In the genomic region with DNA sequence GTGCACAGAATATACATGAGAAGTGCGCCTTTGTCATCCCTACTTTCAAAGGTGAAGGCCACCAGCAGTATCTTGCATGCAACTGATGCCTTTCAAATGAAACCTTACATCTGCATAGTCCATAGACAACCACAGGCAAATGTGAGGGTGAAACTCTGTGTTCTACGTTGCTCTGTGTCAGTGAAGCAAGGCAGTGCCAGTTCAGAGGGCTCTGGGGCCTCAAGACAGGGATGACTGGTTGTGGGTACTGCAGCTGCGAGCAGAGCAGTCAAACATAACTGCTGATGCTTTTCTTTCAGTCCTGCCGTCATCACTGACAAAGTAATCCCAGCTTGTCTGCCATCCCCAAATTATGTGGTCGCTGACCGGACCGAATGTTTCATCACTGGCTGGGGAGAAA, we compare ENCODE assay signal across 11 cellular contexts. TPM values are rescaled to one million over a fixed set of nuclear protein-coding genes. Genes with fewer than 3 reads are reported as not detected.
DNase-seq lines count a peak whose midpoint lies in the region; ATAC-seq and TF ChIP-seq lines count a peak whose summit lies in the region.
"Not testable (repeated sequence)": the region's sequence is repeated elsewhere in the genome, so short reads cannot be mapped to it uniquely, and the experiment has no call there.
"Had no signal": no experiment of that assay in that cellular context is flagged by ENCODE, and none has a peak within 500 bp of the region (broad histone marks: within the 10 kb centered on the region; RNA-seq: fewer than 3 reads in every experiment).

No MANE protein-coding gene starts in this region.

- peak overlapping the region; percentile 63; the same call in 1 of the 2 replicates for H3K27ac ChIP-seq in OCI-LY3 (ENCODE audit: low read length)
- not testable (repeated sequence) for H3K27ac ChIP-seq in neuronal stem cell (replicated peaks; ENCODE audit: low read length)

- H3K18ac ChIP-seq in neuronal stem cell (ENCODE audit: low read length) = not testable (repeated sequence)

- H2BK12ac ChIP-seq in neuronal stem cell (ENCODE audit: low read length) = not testable (repeated sequence)

- H3K79me1 ChIP-seq in neuronal stem cell (ENCODE audit: low read depth, low read length) = not testable (repeated sequence)

- not testable (repeated sequence) for H4K20me1 ChIP-seq in OCI-LY3 (ENCODE audit: insufficient read depth, low read length)

- not testable (repeated sequence) for H2AFZ ChIP-seq in OCI-LY3 (ENCODE audit: low read depth, low read length); neuronal stem cell (ENCODE audit: low read length)

- not testable (repeated sequence) for H2BK5ac ChIP-seq in neuronal stem cell (ENCODE audit: low read length)

- peak; percentile 86 for DNase-seq in GM12864 (ENCODE audit: low read depth)
- DNase-seq in neuronal stem cell (ENCODE audit: low spot score) = not testable (repeated sequence)

- H3K14ac ChIP-seq in neuronal stem cell (ENCODE audit: low read length) = not testable (repeated sequence)

- H3K36me3 ChIP-seq in OCI-LY3 (replicated peaks; ENCODE audit: low read depth, low read length); neuronal stem cell (replicated peaks in 1 of 2; ENCODE audit: control insufficient read depth in 2 of 2, insufficient read depth in 2 of 2, low read length in 2 of 2): not testable (repeated sequence)

- no CpG with 5 or more reads among the region's 7 CpGs for WGBS in neuronal stem cell (ENCODE audit: extremely low coverage in 2 of 2, insufficient read length in 2 of 2, insufficient replicate concordance in 1 of 2), 2 donors

- H3K4ac ChIP-seq in neuronal stem cell (ENCODE audit: low read length) = not testable (repeated sequence)

- not testable (repeated sequence) for H3K4me3 ChIP-seq in GM12864 (ENCODE audit: low read depth, low read length); OCI-LY3 (ENCODE audit: low read length)
- H3K4me3 ChIP-seq in neuronal stem cell (ENCODE audit: low read length in 2 of 2) = peak overlapping the region in 1 of 2 donors; percentile 65

- not testable (repeated sequence) for H3K9ac ChIP-seq in OCI-LY3 (ENCODE audit: low read length)
- peak overlapping the region; percentile 25 for H3K9ac ChIP-seq in neuronal stem cell (ENCODE audit: low read depth, low read length, poor library complexity)

- ATAC-seq in GM18873 (IDR thresholded peaks at IDR 0.05; ENCODE audit: low FRiP score, unreplicated experiment) (peak; percentile 99), GM19467 (IDR thresholded peaks at IDR 0.05; ENCODE audit: unreplicated experiment) (peak; percentile 99), HG02571 (IDR thresholded peaks at IDR 0.05; ENCODE audit: unreplicated experiment) (peak; percentile 99), HG03025 (IDR thresholded peaks at IDR 0.05; ENCODE audit: low FRiP score, unreplicated experiment) (peak; percentile 98), HG03432 (IDR thresholded peaks at IDR 0.05; ENCODE audit: unreplicated experiment) (peak; percentile 98)

- H4K91ac ChIP-seq in neuronal stem cell (ENCODE audit: low read depth, low read length, poor library complexity) = not testable (repeated sequence)

- not testable (repeated sequence) for TF ChIP-seq CTCF in GM12864 (IDR thresholded peaks at IDR 0.05; ENCODE audit: low read depth, low read length, missing control alignments); OCI-LY3 (IDR thresholded peaks at IDR 0.05; ENCODE audit: low read depth, low read length)

- not testable (repeated sequence) for H2BK120ac ChIP-seq in neuronal stem cell (ENCODE audit: low read depth, low read length)

- H3K4me2 ChIP-seq in OCI-LY3 (ENCODE audit: low read length) = peak overlapping the region; percentile 67
- not testable (repeated sequence) for H3K4me2 ChIP-seq in neuronal stem cell (ENCODE audit: insufficient read depth, low read length, poor library complexity, severe bottlenecking)

- not testable (repeated sequence) for H3K9me3 ChIP-seq in OCI-LY3 (ENCODE audit: insufficient read depth, low read length); neuronal stem cell (replicated peaks in 1 of 2; ENCODE audit: control insufficient read depth in 2 of 2, insufficient read depth in 1 of 2, low read depth in 1 of 2, low read length in 2 of 2)

- H3K23ac ChIP-seq in neuronal stem cell (ENCODE audit: low read depth, low read length, poor library complexity) = not testable (repeated sequence)

- H3K4me1 ChIP-seq in OCI-LY3 (ENCODE audit: low read length) = peaks cover 47% of the 10 kb centered on the region
- H3K4me1 ChIP-seq in neuronal stem cell (ENCODE audit: control insufficient read depth in 2 of 2, insufficient read depth in 1 of 2, low read depth in 1 of 2, low read length in 2 of 2) = not testable (repeated sequence)

- H2AK5ac ChIP-seq in neuronal stem cell (ENCODE audit: low read depth, low read length) = not testable (repeated sequence)

- not testable (repeated sequence) for H4K8ac ChIP-seq in neuronal stem cell (ENCODE audit: low read depth, low read length)

- H2BK15ac ChIP-seq in neuronal stem cell (ENCODE audit: low read length) = not testable (repeated sequence)

- peaks cover 45% of the 10 kb centered on the region for H3K27me3 ChIP-seq in OCI-LY3 (ENCODE audit: low read depth, low read length)
- H3K27me3 ChIP-seq in neuronal stem cell (ENCODE audit: control insufficient read depth in 3 of 3, insufficient read depth in 3 of 3, low read depth in 1 of 3, low read length in 3 of 3) = not testable (repeated sequence)

- H3K79me2 ChIP-seq in OCI-LY3 (ENCODE audit: low read length) = not testable (repeated sequence)

RNA-seq across cellular contexts. Expression of a gene that starts 39.0 kb away (rescaled TPM):
- not detected for polyA plus RNA-seq in neuronal stem cell (2013, experiment 1 of 2)
- polyA plus RNA-seq in neuronal stem cell (2013, experiment 2 of 2) = not detected
- polyA plus RNA-seq: CD4-positive, alpha-beta memory T cell; H1; right cardiac atrium had no signal
